ENCODE assay signal across 31 cellular contexts in the genomic region with DNA sequence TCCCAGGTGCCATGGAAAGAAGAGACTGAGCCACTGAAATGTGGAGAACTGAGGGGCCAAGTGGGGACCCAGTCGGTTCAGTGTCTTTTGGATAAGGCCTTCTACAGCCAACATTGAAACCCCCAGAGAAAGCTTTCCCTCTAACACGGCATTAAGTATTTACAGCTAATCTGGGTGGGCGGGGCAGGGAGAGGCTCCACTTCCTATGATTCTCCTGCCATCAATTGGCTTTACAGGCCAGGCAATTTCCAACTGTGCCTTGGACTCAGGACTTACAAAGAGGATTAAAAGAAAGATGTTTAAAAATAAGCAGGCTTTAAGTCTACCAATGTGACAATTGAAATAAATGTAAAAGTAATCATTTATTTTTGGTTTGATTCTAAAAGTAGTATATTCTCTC.
"Had no signal": no experiment of that assay in that cellular context is flagged by ENCODE, and none has a peak within 500 bp of the region (broad histone marks: within the 10 kb centered on the region; RNA-seq: fewer than 3 reads in every experiment).

No MANE protein-coding gene starts in this region.

- H3K36me3 Mint-ChIP-seq: activated naive CD4-positive, alpha-beta T cell treated with anti-CD3 and anti-CD28 coated beads, Interleukin-2, amount 50 U/mL, for 72 hours; WTC11 had no signal

- H3K4me1 Mint-ChIP-seq: activated CD4-positive, alpha-beta T cell treated with anti-CD3 and anti-CD28 coated beads for 36 hours; WTC11 had no signal

- H3K4me3 ChIP-seq: adrenal gland, body of pancreas, breast epithelium, MG63 had no signal

- DNase-seq: activated CD4-positive, alpha-beta T cell treated with anti-CD3 and anti-CD28 coated beads for 36 hours; activated CD4-positive, alpha-beta T cell treated with anti-CD3 and anti-CD28 coated beads, Interleukin-2, amount 10 ng/mL, durations not matched to agents 7 days and 5 days; activated CD4-positive, alpha-beta T cell treated with anti-CD3 and anti-CD28 coated beads, Interleukin-2, amount 50 U/mL, for 48 hours; activated CD8-positive, alpha-beta memory T cell treated with anti-CD3 and anti-CD28 coated beads, Interleukin-2, amount 50 U/mL, for 4 hours; activated gamma-delta T cell treated with Interleukin-2 at 50 U/mL for 16 hours; activated naive CD4-positive, alpha-beta T cell treated with anti-CD3 and anti-CD28 coated beads for 36 hours; activated T-cell treated with anti-CD3 and anti-CD28 coated beads for 4 hours; activated T-cell treated with anti-CD3 and anti-CD28 coated beads, Interleukin-2, amount 50 U/mL, for 4 hours; adrenal gland; body of pancreas; Kasumi-1; KG1; MG63; NCI-H1048; NCI-H1105 treated with DMSO at 0.1 percent for 48 hours; NCI-H1436; NCI-H1694; NCI-H1930; NCI-H2081 treated with DMSO at 0.1 percent for 48 hours; NCI-H226; NCI-H446 treated with DMSO at 0.1 percent for 48 hours; NCI-H524; NCI-H774; SHP77 treated with DMSO at 0.1 percent for 48 hours; SW 1271 had no signal

- ATAC-seq: activated CD4-positive, alpha-beta T cell treated with anti-CD3 and anti-CD28 coated beads for 36 hours; activated CD4-positive, CD25-positive, alpha-beta regulatory T cell treated with anti-CD3 and anti-CD28 coated beads, Interleukin-2, amount 50 U/mL, for 24 hours; activated naive CD4-positive, alpha-beta T cell treated with anti-CD3 and anti-CD28 coated beads, Interleukin-2, amount 50 U/mL, for 72 hours; activated T-cell treated with anti-CD3 and anti-CD28 coated beads, Interleukin-2, amount 50 U/mL, for 4 hours; body of pancreas; Panc1; WTC11 had no signal

- H3K4me3 Mint-ChIP-seq: activated CD4-positive, alpha-beta T cell treated with anti-CD3 and anti-CD28 coated beads for 36 hours; activated CD4-positive, alpha-beta T cell treated with anti-CD3 and anti-CD28 coated beads, Interleukin-2, amount 10 ng/mL, durations not matched to agents 7 days and 5 days; activated naive CD4-positive, alpha-beta T cell treated with anti-CD3 and anti-CD28 coated beads for 36 hours; activated T-cell treated with anti-CD3 and anti-CD28 coated beads, Interleukin-2, amount 50 U/mL, for 4 hours; activated T-helper 1 cell treated with anti-CD3 and anti-CD28 coated beads, Interleukin-12 subunit alpha, Interleukin-12 subunit beta, Interleukin-2, Interleukin-4 antibody, amounts not matched to agents 30 ng/mL and 10 ng/mL and 1 ng/mL, durations not matched to agents 14 hours and 24 hours and 36 hours; WTC11 had no signal

- H3K4me1 ChIP-seq: body of pancreas, breast epithelium had no signal

- H3K27ac ChIP-seq: adrenal gland, body of pancreas, breast epithelium had no signal

- H3K27ac Mint-ChIP-seq: activated CD4-positive, alpha-beta T cell treated with anti-CD3 and anti-CD28 coated beads for 36 hours; activated CD4-positive, alpha-beta T cell treated with anti-CD3 and anti-CD28 coated beads, Interleukin-2, amount 10 ng/mL, durations not matched to agents 7 days and 5 days; activated naive CD4-positive, alpha-beta T cell treated with anti-CD3 and anti-CD28 coated beads for 36 hours; activated naive CD4-positive, alpha-beta T cell treated with anti-CD3 and anti-CD28 coated beads, Interleukin-2, amount 50 U/mL, for 72 hours; activated T-helper 1 cell treated with anti-CD3 and anti-CD28 coated beads, Interleukin-12 subunit alpha, Interleukin-12 subunit beta, Interleukin-2, Interleukin-4 antibody, amounts not matched to agents 30 ng/mL and 10 ng/mL and 1 ng/mL, durations not matched to agents 14 hours and 24 hours and 36 hours; WTC11 had no signal

- H3K27me3 ChIP-seq: body of pancreas, breast epithelium, MG63 had no signal

- H3K9me3 ChIP-seq: adrenal gland, body of pancreas, breast epithelium, MG63 had no signal

- H3K9me3 Mint-ChIP-seq: activated CD4-positive, alpha-beta T cell treated with anti-CD3 and anti-CD28 coated beads, Interleukin-2, amount 10 ng/mL, durations not matched to agents 7 days and 5 days; activated naive CD4-positive, alpha-beta T cell treated with anti-CD3 and anti-CD28 coated beads for 36 hours; activated naive CD4-positive, alpha-beta T cell treated with anti-CD3 and anti-CD28 coated beads, Interleukin-2, amount 50 U/mL, for 72 hours; activated T-cell treated with anti-CD3 and anti-CD28 coated beads, Interleukin-2, amount 50 U/mL, for 4 hours; activated T-helper 1 cell treated with anti-CD3 and anti-CD28 coated beads, Interleukin-12 subunit alpha, Interleukin-12 subunit beta, Interleukin-2, Interleukin-4 antibody, amounts not matched to agents 30 ng/mL and 10 ng/mL and 1 ng/mL, durations not matched to agents 14 hours and 24 hours and 36 hours had no signal

- H3K36me3 ChIP-seq: adrenal gland, breast epithelium, MG63 had no signal
